30 cellular contexts compared by ENCODE assay signal in the genomic region with DNA sequence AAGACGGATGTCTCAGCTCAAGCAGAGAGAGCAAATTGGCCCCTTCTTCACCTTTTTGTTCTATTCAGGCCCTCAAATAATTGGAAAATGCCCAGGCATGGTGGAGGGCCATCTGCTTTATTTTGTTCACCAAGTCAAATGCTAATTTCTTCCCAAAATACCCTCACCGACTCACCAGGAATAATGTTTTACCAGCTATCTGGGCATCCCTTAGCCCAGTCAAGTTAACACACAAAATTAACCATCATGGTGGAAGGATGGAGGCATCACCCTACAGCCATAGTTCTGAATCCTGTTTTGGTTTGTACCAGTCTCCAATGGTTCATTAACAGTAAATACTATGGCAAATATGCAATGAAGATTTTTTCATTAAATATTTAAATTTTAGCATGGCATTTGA. TPM values are rescaled to one million over a fixed set of nuclear protein-coding genes. Genes with fewer than 3 reads are reported as not detected.
"Had no signal": no experiment of that assay in that cellular context is flagged by ENCODE, and none has a peak within 500 bp of the region (broad histone marks: within the 10 kb centered on the region; RNA-seq: fewer than 3 reads in every experiment).

No MANE protein-coding gene starts in this region.

- H3K4me1 ChIP-seq: adrenal gland, body of pancreas, breast epithelium had no signal

- H3K27ac ChIP-seq: adrenal gland, body of pancreas, brain microvascular endothelial cell, breast epithelium had no signal

- H3K4me3 ChIP-seq: adrenal gland, body of pancreas, breast epithelium had no signal

- H3K9me3 ChIP-seq: adrenal gland, body of pancreas had no signal

- H3K36me3 ChIP-seq: adrenal gland, brain microvascular endothelial cell, breast epithelium had no signal

- ATAC-seq: activated CD4-positive, alpha-beta T cell treated with anti-CD3 and anti-CD28 coated beads for 36 hours; activated CD4-positive, CD25-positive, alpha-beta regulatory T cell treated with anti-CD3 and anti-CD28 coated beads, Interleukin-2, amount 50 U/mL, for 24 hours; activated CD8-positive, alpha-beta memory T cell treated with anti-CD3 and anti-CD28 coated beads, Interleukin-2, amount 10 ng/mL, durations not matched to agents 7 days and 5 days; activated CD8-positive, alpha-beta T cell treated with anti-CD3 and anti-CD28 coated beads, Interleukin-2, amount 10 ng/mL, durations not matched to agents 7 days and 5 days; activated naive CD4-positive, alpha-beta T cell treated with anti-CD3 and anti-CD28 coated beads, Interleukin-2, amount 50 U/mL, for 72 hours; body of pancreas had no signal

- DNase-seq: activated CD4-positive, alpha-beta memory T cell treated with anti-CD3 and anti-CD28 coated beads, Interleukin-2, amount 10 ng/mL, durations not matched to agents 7 days and 5 days; activated CD4-positive, alpha-beta T cell treated with anti-CD3 and anti-CD28 coated beads for 1 hour; activated CD4-positive, alpha-beta T cell treated with anti-CD3 and anti-CD28 coated beads for 36 hours; activated CD4-positive, alpha-beta T cell treated with anti-CD3 and anti-CD28 coated beads for 48 hours; activated CD4-positive, alpha-beta T cell treated with anti-CD3 and anti-CD28 coated beads, Interleukin-2, amount 10 ng/mL, durations not matched to agents 7 days and 5 days; activated CD4-positive, alpha-beta T cell treated with anti-CD3 and anti-CD28 coated beads, Interleukin-2, amount 50 U/mL, for 48 hours; activated CD4-positive, CD25-positive, alpha-beta regulatory T cell; activated CD8-positive, alpha-beta memory T cell treated with anti-CD3 and anti-CD28 coated beads for 24 hours; activated CD8-positive, alpha-beta memory T cell treated with anti-CD3 and anti-CD28 coated beads, Interleukin-2, amount 10 ng/mL, durations not matched to agents 7 days and 5 days; activated CD8-positive, alpha-beta memory T cell treated with anti-CD3 and anti-CD28 coated beads, Interleukin-2, amount 50 U/mL, for 48 hours; activated CD8-positive, alpha-beta T cell treated with anti-CD3 and anti-CD28 coated beads, Interleukin-2, amount 10 ng/mL, durations not matched to agents 7 days and 5 days; activated effector memory CD4-positive, alpha-beta T cell treated with Interleukin-2 at 50 U/mL for 16 hours; activated gamma-delta T cell; activated naive CD4-positive, alpha-beta T cell treated with anti-CD3 and anti-CD28 coated beads, Interleukin-2, amount 10 ng/mL, durations not matched to agents 7 days and 5 days; activated naive CD4-positive, alpha-beta T cell treated with Interleukin-2 at 50 U/mL for 16 hours; activated naive CD8-positive, alpha-beta T cell treated with anti-CD3 and anti-CD28 coated beads for 36 hours; activated T-cell treated with anti-CD3 and anti-CD28 coated beads, Interleukin-2, amount 50 U/mL, for 24 hours; activated T-cell treated with anti-CD3 and anti-CD28 coated beads, Interleukin-2, amount 50 U/mL, for 48 hours; adrenal gland; amniotic stem cell; aorta; body of pancreas; brain microvascular endothelial cell; central memory CD4-positive, alpha-beta T cell; T-helper 1 cell; T-helper 2 cell; T-helper 9 cell had no signal

- H3K27me3 ChIP-seq: adrenal gland, body of pancreas, brain microvascular endothelial cell, breast epithelium had no signal

RNA-seq across cellular contexts. Expression of a gene that starts 51.7 kb away (rescaled TPM):
- total RNA-seq: activated CD4-positive, alpha-beta memory T cell treated with anti-CD3 and anti-CD28 coated beads, Interleukin-2, amount 10 ng/mL, durations not matched to agents 7 days and 5 days; activated CD4-positive, alpha-beta T cell treated with anti-CD3 and anti-CD28 coated beads, Interleukin-2, amount 10 ng/mL, durations not matched to agents 7 days and 5 days; activated CD8-positive, alpha-beta memory T cell treated with anti-CD3 and anti-CD28 coated beads, Interleukin-2, amount 10 ng/mL, durations not matched to agents 7 days and 5 days had no signal
